ENCODE assay signal across 8 cellular contexts in genomic region chr7:100603697-100604077, GRCh38. TPM values are rescaled to one million over a fixed set of nuclear protein-coding genes. Genes with fewer than 3 reads are reported as not detected.
A peak's percentile ranks its signal among the peaks of the same experiment; 100 is the strongest.
DNase-seq lines count a peak whose midpoint lies in the region; ATAC-seq, FAIRE-seq and TF ChIP-seq lines count a peak whose summit lies in the region.

No MANE protein-coding gene starts in this region.

- H3K23me2 ChIP-seq in H1 (ENCODE audit: low read depth, low read length), result peaks cover 25% of the 10 kb centered on the region

- no peak for TF ChIP-seq CTCF in OCI-LY1 (IDR thresholded peaks at IDR 0.05; ENCODE audit: low read length)
- TF ChIP-seq CTCF in H1 (IDR thresholded peaks at IDR 0.05; ENCODE audit: control extremely low read depth in 1 of 3, insufficient read depth in 1 of 3, low read depth in 1 of 3, low read length in 3 of 3), result no peak
- TF ChIP-seq CTCF in omental fat pad (IDR thresholded peaks at IDR 0.05), result no peak
- no peak for TF ChIP-seq CTCF in D721Med (IDR thresholded peaks at IDR 0.05; ENCODE audit: insufficient read depth, missing control alignments)

- H3K27ac ChIP-seq in OCI-LY1 (ENCODE audit: low read depth, low read length, poor library complexity, severe bottlenecking) (no peak overlapping the region), H1 (ENCODE audit: low read depth, low read length) (peak overlapping the region; percentile 48; the same call in 1 of the 2 replicates)

- 0 out of 3 replicates have a peak, but pooled peaks of 1 of the 2 experiments have one; percentile 88 for TF ChIP-seq POLR2A in H1 (IDR thresholded peaks at IDR 0.05; ENCODE audit: control extremely low read depth in 1 of 2, low read depth in 2 of 2, low read length in 2 of 2)

- H3K14ac ChIP-seq in H1 (ENCODE audit: insufficient read length), result no peak overlapping the region

- 0 out of 2 replicates have a peak, but pooled peaks cover 4% of the 10 kb centered on the region for H3K79me1 ChIP-seq in H1 (ENCODE audit: low read depth, low read length)

- CTCF ChIA-PET in H1 (lab: Charles Lee; ENCODE audit: partially characterized antibody), result interaction anchor here (0.7 to 5.4 kb wide), 13 partner anchors 8 to 88 kb away, joined by 3 to 51 read pairs (median 5); partner anchors contain the start of genes FBXO24, GIGYF1 and MOSPD3

- POLR2A ChIA-PET in H1 (lab: Charles Lee; ENCODE audit: partially characterized antibody), result interaction anchor here (0.6 to 8.9 kb wide), 13 partner anchors 9 to 233 kb away, joined by 3 to 172 read pairs (median 5); partner anchors contain the start of genes FBXO24, LRCH4 and MOSPD3

- H4K8ac ChIP-seq in H1 (ENCODE audit: extremely low read depth, insufficient read depth, low read length), result peak overlapping the region; percentile 85

- peak overlapping the region; percentile 29 for H4K91ac ChIP-seq in H1 (replicated peaks; ENCODE audit: insufficient read length, low read length)

- H4K20me1 ChIP-seq in OCI-LY1 (ENCODE audit: insufficient read depth, low read length) (no peaks in the 10 kb centered on the region), H1 (replicated peaks in 1 of 2; ENCODE audit: control insufficient read depth in 1 of 2, insufficient read depth in 2 of 2, low read length in 2 of 2) (no peaks in the 10 kb centered on the region)

- peak overlapping the region; percentile 60 for H3K4me3 ChIP-seq in OCI-LY1 (ENCODE audit: low read depth, low read length, poor library complexity, severe bottlenecking)
- peak overlapping the region; percentile 68 to 82 (median 78) for H3K4me3 ChIP-seq in H1 (ENCODE audit: extremely low read depth in 1 of 4, insufficient read depth in 2 of 4, low read depth in 3 of 4, low read length in 4 of 4)

- no peak overlapping the region for H3K23ac ChIP-seq in H1 (ENCODE audit: insufficient read length)

- H3K79me2 ChIP-seq in OCI-LY1 (ENCODE audit: insufficient read depth, low read length) (no peaks in the 10 kb centered on the region), H1 (ENCODE audit: control insufficient read depth in 1 of 2, insufficient read depth in 2 of 2, low read length in 2 of 2) (peaks cover 0 to 6% of the 10 kb centered on the region in 2 experiments; a peak in 1 of 4 replicates)

- H2BK12ac ChIP-seq in H1 (ENCODE audit: low read depth, low read length), result 0 out of 2 replicates have a peak overlapping the region, but pooled peaks have one; percentile 43

- 0 out of 2 replicates have a peak overlapping the region, but pooled peaks have one; percentile 9 for H2AK5ac ChIP-seq in H1 (ENCODE audit: low read depth, low read length)

- H3K56ac ChIP-seq in H1 (replicated peaks; ENCODE audit: insufficient read length, low read depth, low read length), result no peak overlapping the region

- no peak overlapping the region for H2BK20ac ChIP-seq in H1 (ENCODE audit: low read length)

- peak overlapping the region; percentile 81 for H3K18ac ChIP-seq in H1 (ENCODE audit: extremely low read depth, low read length)

- no peaks in the 10 kb centered on the region for H3K9me3 ChIP-seq in OCI-LY1 (ENCODE audit: low read length)
- H3K9me3 ChIP-seq in H1 (ENCODE audit: insufficient read depth in 2 of 2, low read depth in 1 of 2, low read length in 1 of 2), result no peaks in the 10 kb centered on the region

- peak overlapping the region; percentile 0 for H4K5ac ChIP-seq in H1 (ENCODE audit: insufficient read length, low read depth, low read length)

- peak overlapping the region; percentile 66 for H3K4ac ChIP-seq in H1 (replicated peaks; ENCODE audit: insufficient read length, low read depth, low read length)

- no peaks in the 10 kb centered on the region for H3K9me2 ChIP-seq in OCI-LY1 (ENCODE audit: low read depth, low read length)

- no peaks in the 10 kb centered on the region for H3F3A ChIP-seq in OCI-LY1 (ENCODE audit: insufficient read depth, low read length)

- DNase-seq in H1 (ENCODE audit: low read depth in 1 of 2, low spot score in 2 of 2) (peak in 1 of 2 experiments; percentile 85), omental fat pad (ENCODE audit: low spot score) (no peak), D721Med (ENCODE audit: insufficient read length, low spot score) (no peak), T-helper 9 cell (no peak)

- peaks cover 16% of the 10 kb centered on the region for H3K4me1 ChIP-seq in OCI-LY1 (ENCODE audit: insufficient read depth, low read length, severe bottlenecking)
- peaks cover 0 to 31% (median 20%) of the 10 kb centered on the region in 4 experiments; a peak in 6 of 7 replicates for H3K4me1 ChIP-seq in H1 (replicated peaks in 1 of 4; ENCODE audit: control insufficient read depth in 3 of 4, insufficient read depth in 4 of 4, low read length in 3 of 4)

- FAIRE-seq in H1 (lab: Jason Lieb, UNC) (no peak), D721Med (lab: Jason Lieb, UNC) (no peak)

- no peaks in the 10 kb centered on the region; the same call in 1 of the 2 replicates for H3K27me3 ChIP-seq in OCI-LY1 (ENCODE audit: insufficient read depth, low read length)
- peaks cover 0 to 10% (median 4%) of the 10 kb centered on the region in 4 experiments; a peak in 2 of 7 replicates for H3K27me3 ChIP-seq in H1 (replicated peaks in 1 of 4; ENCODE audit: control insufficient read depth in 3 of 4, extremely low read depth in 1 of 4, insufficient read depth in 3 of 4, low read length in 3 of 4)

- H2BK5ac ChIP-seq in H1 (ENCODE audit: low read depth, low read length), result peak overlapping the region; percentile 88; the same call in 1 of the 2 replicates

- no peak for TF ChIP-seq EP300 in H1 (IDR thresholded peaks at IDR 0.05; ENCODE audit: borderline replicate concordance in 1 of 2, low read depth in 2 of 2, low read length in 2 of 2)

- peak; percentile 14 for ATAC-seq in GM21447 (IDR thresholded peaks at IDR 0.05; ENCODE audit: unreplicated experiment)
- peak; percentile 6 for ATAC-seq in omental fat pad (ENCODE audit: low FRiP score)
- ATAC-seq in HG03039 (IDR thresholded peaks at IDR 0.05; ENCODE audit: unreplicated experiment), result no peak
- ATAC-seq in GM18909 (IDR thresholded peaks at IDR 0.05; ENCODE audit: poor library complexity, unreplicated experiment), result no peak

- H3K9ac ChIP-seq in OCI-LY1 (ENCODE audit: low read length) (peak overlapping the region; percentile 56; the same call in 1 of the 2 replicates), H1 (replicated peaks in 1 of 4; ENCODE audit: extremely low read depth in 1 of 4, low read depth in 3 of 4, low read length in 3 of 4) (peak overlapping the region in 3 of 4 experiments; percentile 45 to 79 (median 55); a peak in 3 of 7 replicates)

- H3K36me3 ChIP-seq in OCI-LY1 (ENCODE audit: insufficient read depth, low read length), result no peaks in the 10 kb centered on the region
- H3K36me3 ChIP-seq in H1 (ENCODE audit: control insufficient read depth in 2 of 4, insufficient read depth in 4 of 4, low read length in 3 of 4), result peaks cover 0 to 7% (median under 1%) of the 10 kb centered on the region in 4 experiments; a peak in 3 of 8 replicates

- WGBS in H1 (ENCODE audit: extremely low coverage in 1 of 2, insufficient coverage in 1 of 2, insufficient read length in 1 of 2, insufficient replicate concordance in 2 of 2, low coverage in 1 of 2, low lambda C conversion rate in 2 of 2, missing lambda C conversion rate in 1 of 2), 2 experiments, result 7% methylated on average over 13 of the region's 15 CpGs; no CpG with 5 or more reads in 1 of the 2 experiments

- H2BK120ac ChIP-seq in H1 (replicated peaks; ENCODE audit: low read depth, low read length), result no peak overlapping the region

- H2AFZ ChIP-seq in OCI-LY1 (ENCODE audit: low read length) (peak overlapping the region; percentile 65; the same call in 1 of the 2 replicates), H1 (ENCODE audit: low read length) (no peak overlapping the region)

- H2BK15ac ChIP-seq in H1 (ENCODE audit: low read length), result peak overlapping the region; percentile 40; the same call in 1 of the 2 replicates

- H3K4me2 ChIP-seq in OCI-LY1 (ENCODE audit: low read length), result peak overlapping the region; percentile 72
- H3K4me2 ChIP-seq in H1 (ENCODE audit: insufficient read depth in 1 of 2, low read depth in 2 of 2, low read length in 2 of 2), result peak overlapping the region; percentile 91 to 98

- TF ChIP-seq RAD21 in H1 (IDR thresholded peaks at IDR 0.05 in 1 of 2, conservative IDR thresholded peaks at IDR 0.05 in 1 of 2; ENCODE audit: low read depth in 2 of 2, low read length in 2 of 2), result no peak

RNA-seq across cellular contexts. Expression of gene PCOLCE, which starts 1.5 kb away (rescaled TPM):
- 69.2 and 70.6 TPM in 2 replicates for total RNA-seq in H1 (2021; fragmentation: NEBNext Ultra II Directional; extraction: Animal tissue kit (Norgen Biotek cat#: 25700))
- 21.5 and 46.6 TPM in 2 replicates for polyA plus RNA-seq in H1 (2011; rRNA removed)
- 26.8 TPM for polyA plus RNA-seq in H1 (2011; cell fraction: cytosol; rRNA removed)
- 126 TPM for polyA plus RNA-seq in H1 (2011; cell fraction: nucleus; rRNA removed)
- 80.3 to 96.2 TPM (median 87.0 TPM) in 4 replicates for polyA plus RNA-seq in H1 (2012, experiment 1 of 2)
- polyA plus RNA-seq in H1 (2012, experiment 2 of 2), result 81.2 TPM
- polyA plus RNA-seq in H1 (2013, experiment 1 of 2), result 132 TPM
- polyA plus RNA-seq in H1 (2013, experiment 2 of 2), result 122 TPM
- polyA minus RNA-seq in H1 (2011; rRNA and poly(A)+ RNA removed), result 7.8 and 13.1 TPM in 2 replicates
- 27.5 TPM for polyA minus RNA-seq in H1 (2011; cell fraction: cytosol; rRNA and poly(A)+ RNA removed)
- 29.2 TPM for polyA minus RNA-seq in H1 (2011; cell fraction: nucleus; rRNA and poly(A)+ RNA removed)
- 10 to 100 TPM; 20.6 to 87.2 (median 40.5) TPM for total RNA-seq in omental fat pad

RNA-seq across cellular contexts. Expression of gene MOSPD3, which starts 8.7 kb away (rescaled TPM):
- 19.3 and 20.7 TPM in 2 replicates for total RNA-seq in H1 (2021; fragmentation: NEBNext Ultra II Directional; extraction: Animal tissue kit (Norgen Biotek cat#: 25700))
- polyA plus RNA-seq in H1 (2011; rRNA removed), result 21.4 and 45.7 TPM in 2 replicates
- polyA plus RNA-seq in H1 (2011; cell fraction: cytosol; rRNA removed), result 10.1 TPM
- 23.8 TPM for polyA plus RNA-seq in H1 (2011; cell fraction: nucleus; rRNA removed)
- polyA plus RNA-seq in H1 (2012, experiment 1 of 2), result 15.9 to 26.5 TPM (median 22.6 TPM) in 4 replicates
- polyA plus RNA-seq in H1 (2012, experiment 2 of 2), result 25.8 TPM
- 19.0 TPM for polyA plus RNA-seq in H1 (2013, experiment 1 of 2)
- 17.7 TPM for polyA plus RNA-seq in H1 (2013, experiment 2 of 2)
- 7.0 and 8.1 TPM in 2 replicates for polyA minus RNA-seq in H1 (2011; rRNA and poly(A)+ RNA removed)
- polyA minus RNA-seq in H1 (2011; cell fraction: cytosol; rRNA and poly(A)+ RNA removed), result 7.4 TPM
- 8.7 TPM for polyA minus RNA-seq in H1 (2011; cell fraction: nucleus; rRNA and poly(A)+ RNA removed)
- total RNA-seq in omental fat pad, result 1 to 10 TPM; 5.4 to 8.9 (median 7.2) TPM

RNA-seq across cellular contexts. Expression of gene FBXO24, which starts 17.6 kb away (rescaled TPM):
- 0.35 and 0.59 TPM in 2 replicates for total RNA-seq in H1 (2021; fragmentation: NEBNext Ultra II Directional; extraction: Animal tissue kit (Norgen Biotek cat#: 25700))
- polyA plus RNA-seq in H1 (2011; rRNA removed), result 0.57 and 0.83 TPM in 2 replicates
- polyA plus RNA-seq in H1 (2011; cell fraction: cytosol; rRNA removed), result 0.57 TPM
- polyA plus RNA-seq in H1 (2011; cell fraction: nucleus; rRNA removed), result 1.4 TPM
- 0.80 to 1.5 TPM (median 1.1 TPM) in 4 replicates for polyA plus RNA-seq in H1 (2012, experiment 1 of 2)
- 0.17 TPM for polyA plus RNA-seq in H1 (2012, experiment 2 of 2)
- polyA plus RNA-seq in H1 (2013, experiment 1 of 2), result 0.39 TPM
- polyA plus RNA-seq in H1 (2013, experiment 2 of 2), result 0.28 TPM
- polyA minus RNA-seq in H1 (2011; rRNA and poly(A)+ RNA removed), result 0.66 and 0.95 TPM in 2 replicates
- not detected for polyA minus RNA-seq in H1 (2011; cell fraction: cytosol; rRNA and poly(A)+ RNA removed)
- 0.30 TPM for polyA minus RNA-seq in H1 (2011; cell fraction: nucleus; rRNA and poly(A)+ RNA removed)
- total RNA-seq in omental fat pad, result under 1 TPM in 1 of 4 donors, not detected in 3; 0.36 TPM

RNA-seq across cellular contexts. Expression of gene LRCH4, which starts 17.8 kb away (rescaled TPM):
- 34.5 and 36.6 TPM in 2 replicates for total RNA-seq in H1 (2021; fragmentation: NEBNext Ultra II Directional; extraction: Animal tissue kit (Norgen Biotek cat#: 25700))
- 15.5 and 36.5 TPM in 2 replicates for polyA plus RNA-seq in H1 (2011; rRNA removed)
- polyA plus RNA-seq in H1 (2011; cell fraction: cytosol; rRNA removed), result 14.3 TPM
- 126 TPM for polyA plus RNA-seq in H1 (2011; cell fraction: nucleus; rRNA removed)
- polyA plus RNA-seq in H1 (2012, experiment 1 of 2), result 16.5 to 30.3 TPM (median 28.4 TPM) in 4 replicates
- 20.6 TPM for polyA plus RNA-seq in H1 (2012, experiment 2 of 2)
- polyA plus RNA-seq in H1 (2013, experiment 1 of 2), result 30.9 TPM
- polyA plus RNA-seq in H1 (2013, experiment 2 of 2), result 27.8 TPM
- 10.6 and 13.2 TPM in 2 replicates for polyA minus RNA-seq in H1 (2011; rRNA and poly(A)+ RNA removed)
- polyA minus RNA-seq in H1 (2011; cell fraction: cytosol; rRNA and poly(A)+ RNA removed), result 26.1 TPM
- polyA minus RNA-seq in H1 (2011; cell fraction: nucleus; rRNA and poly(A)+ RNA removed), result 45.6 TPM
- 100 to 1,000 TPM in 1 of 4 donors, 10 to 100 TPM in 3; 51.8 to 108 (median 55.7) TPM for total RNA-seq in omental fat pad

RNA-seq across cellular contexts. Expression of gene SAP25, which starts 30.0 kb away (rescaled TPM):
- 5.4 and 5.8 TPM in 2 replicates for total RNA-seq in H1 (2021; fragmentation: NEBNext Ultra II Directional; extraction: Animal tissue kit (Norgen Biotek cat#: 25700))
- polyA plus RNA-seq in H1 (2011; rRNA removed), result 3.6 and 8.2 TPM in 2 replicates
- polyA plus RNA-seq in H1 (2011; cell fraction: cytosol; rRNA removed), result 2.3 TPM
- 33.0 TPM for polyA plus RNA-seq in H1 (2011; cell fraction: nucleus; rRNA removed)
- polyA plus RNA-seq in H1 (2012, experiment 1 of 2), result 4.8 to 6.4 TPM (median 5.3 TPM) in 4 replicates
- 4.1 TPM for polyA plus RNA-seq in H1 (2012, experiment 2 of 2)
- polyA plus RNA-seq in H1 (2013, experiment 1 of 2), result 5.7 TPM
- 4.9 TPM for polyA plus RNA-seq in H1 (2013, experiment 2 of 2)
- not detected in 2 replicates for polyA minus RNA-seq in H1 (2011; rRNA and poly(A)+ RNA removed)
- not detected for polyA minus RNA-seq in H1 (2011; cell fraction: cytosol; rRNA and poly(A)+ RNA removed)
- 3.1 TPM for polyA minus RNA-seq in H1 (2011; cell fraction: nucleus; rRNA and poly(A)+ RNA removed)
- 1 to 10 TPM in 3 of 4 donors, not detected in 1; 1.1 to 4.7 (median 1.7) TPM for total RNA-seq in omental fat pad

Comparison
In these comparisons a context has a peak if more than half of its experiments do, and no peak if none do; other contexts are left out.
1. ATAC-seq: peak in GM21447 (single experiment) and omental fat pad (single experiment); none in HG03039 (single experiment) and GM18909 (single experiment).